In genomic region chr6:42929088-42929927, GRCh38 we compare ENCODE assay signal across 8 cellular contexts. TPM values are rescaled to one million over a fixed set of nuclear protein-coding genes. Genes with fewer than 3 reads are reported as not detected.
A peak's percentile ranks its signal among the peaks of the same experiment; 100 is the strongest.
DNase-seq lines count a peak whose midpoint lies in the region; ATAC-seq and TF ChIP-seq lines count a peak whose summit lies in the region.

Gene CNPY3 (plus strand): TSS chr6:42929480. CDS start chr6:42929571, 91 bp downstream.

- H3K9me3 Mint-ChIP-seq in activated naive CD8-positive, alpha-beta T cell treated with anti-CD3 and anti-CD28 coated beads, Interleukin-2, amount 10 ng/mL, durations not matched to agents 7 days and 5 days: no peaks in the 10 kb centered on the region

- H3K27ac ChIP-seq in SU-DHL-6 (ENCODE audit: low read depth, low read length) (peak within 1 kb of the TSS; percentile 92), ovary (peak within 1 kb of the TSS; percentile 67 to 93), thyroid gland (peak within 1 kb of the TSS; percentile 81 to 92 (median 89))

- peaks cover 15% of the 10 kb centered on the region for H3K36me3 Mint-ChIP-seq in activated naive CD8-positive, alpha-beta T cell treated with anti-CD3 and anti-CD28 coated beads, Interleukin-2, amount 10 ng/mL, durations not matched to agents 7 days and 5 days

- H2AFZ ChIP-seq in SU-DHL-6 (ENCODE audit: low read depth, low read length, severe bottlenecking): peak within 1 kb of the TSS; percentile 82

- H3K9me2 ChIP-seq in SU-DHL-6 (replicated peaks; ENCODE audit: insufficient read depth, low read length): no peaks in the 10 kb centered on the region

- H3K4me3 Mint-ChIP-seq in activated naive CD8-positive, alpha-beta T cell treated with anti-CD3 and anti-CD28 coated beads, Interleukin-2, amount 10 ng/mL, durations not matched to agents 7 days and 5 days: peak within 1 kb of the TSS; percentile 96

- H3K36me3 ChIP-seq in SU-DHL-6 (ENCODE audit: low read length) (0 out of 2 replicates have a peak, but pooled peaks cover 4% of the 10 kb centered on the region), ovary (no peaks in the 10 kb centered on the region), thyroid gland (no peaks in the 10 kb centered on the region)

- H3K27me3 ChIP-seq in SU-DHL-6 (ENCODE audit: low read length): no peaks in the 10 kb centered on the region
- no peaks in the 10 kb centered on the region for H3K27me3 ChIP-seq in ovary
- peaks cover 3% of the 10 kb centered on the region for H3K27me3 ChIP-seq in thyroid gland

- peak within 1 kb of the TSS; percentile 99 for H3K27ac Mint-ChIP-seq in activated naive CD8-positive, alpha-beta T cell treated with anti-CD3 and anti-CD28 coated beads, Interleukin-2, amount 10 ng/mL, durations not matched to agents 7 days and 5 days

- peak within 1 kb of the TSS; percentile 76 for H3K9ac ChIP-seq in SU-DHL-6 (ENCODE audit: low read length)

- POLR2A ChIA-PET in activated naive CD8-positive, alpha-beta T cell treated with anti-CD3 and anti-CD28 coated beads, Interleukin-2, amount 10 ng/mL, durations not matched to agents 7 days and 5 days (lab: Charles Lee): interaction anchor here (0.6 to 3.5 kb wide), 33 partner anchors 10 to 700 kb away, joined by 3 to 66 read pairs (median 4); partner anchors contain the start of genes CUL7, CUL9, GTPBP2 and KLC4

- H3F3A ChIP-seq in SU-DHL-6 (ENCODE audit: insufficient read depth): peaks cover 22% of the 10 kb centered on the region

- peaks cover 43% of the 10 kb centered on the region for H3K79me2 ChIP-seq in SU-DHL-6 (ENCODE audit: insufficient read depth, low read length)

- peaks cover 9% of the 10 kb centered on the region for H3K4me1 ChIP-seq in ovary (ENCODE audit: insufficient read depth)
- H3K4me1 ChIP-seq in thyroid gland: peaks cover 12 to 18% of the 10 kb centered on the region in 2 donors

- no peaks in the 10 kb centered on the region for H3K27me3 Mint-ChIP-seq in activated naive CD8-positive, alpha-beta T cell treated with anti-CD3 and anti-CD28 coated beads, Interleukin-2, amount 10 ng/mL, durations not matched to agents 7 days and 5 days

- H3K4me3 ChIP-seq in SU-DHL-6 (ENCODE audit: insufficient read depth, low read length, poor library complexity, severe bottlenecking) (peak within 1 kb of the TSS; percentile 62), ovary (peak within 1 kb of the TSS; percentile 79), thyroid gland (replicated peaks in 1 of 3) (peak within 1 kb of the TSS; percentile 16 to 75 (median 29))

- peak; percentile 93 for DNase-seq in NCI-H128 (lab: John Stamatoyannopoulos, UW; ENCODE audit: unreplicated experiment)
- DNase-seq in activated naive CD8-positive, alpha-beta T cell treated with anti-CD3 and anti-CD28 coated beads, Interleukin-2, amount 10 ng/mL, durations not matched to agents 7 days and 5 days: peak; percentile 94
- peak; percentile 86 to 97 (median 93) for DNase-seq in head of caudate nucleus
- peak; percentile 85 to 93 (median 89) for DNase-seq in ovary
- DNase-seq in thyroid gland: peak; percentile 92 to 95

- WGBS in ovary, 3 donors: 0% methylated on average over 66 to 67 of the region's 67 CpGs
- WGBS in thyroid gland, 2 donors: 0% methylated on average over 19 to 29 of the region's 67 CpGs

- H3K9me3 ChIP-seq in SU-DHL-6 (ENCODE audit: insufficient read depth, low read length): no peaks in the 10 kb centered on the region
- H3K9me3 ChIP-seq in ovary: no peaks in the 10 kb centered on the region
- H3K9me3 ChIP-seq in thyroid gland: no peaks in the 10 kb centered on the region

- intact Hi-C loops in head of caudate nucleus (cut with DNase I): no loop called here
- intact Hi-C loops in ovary (cut with DNase I): no loop called here
- intact Hi-C loops in thyroid gland (cut with DNase I): no loop called here

- peak; percentile 69 for TF ChIP-seq POLR2A in GM10847 (IDR thresholded peaks at IDR 0.05; ENCODE audit: extremely low read depth, insufficient read length)
- TF ChIP-seq POLR2A in ovary (IDR thresholded peaks at IDR 0.05): peak; percentile 46
- peak in 1 of 2 donors; percentile 67 for TF ChIP-seq POLR2A in thyroid gland (IDR thresholded peaks at IDR 0.05)

- TF ChIP-seq CTCF in SU-DHL-6 (IDR thresholded peaks at IDR 0.05; ENCODE audit: insufficient read depth, low read length, poor library complexity, severe bottlenecking) (no peak), ovary (IDR thresholded peaks at IDR 0.05) (no peak), thyroid gland (IDR thresholded peaks at IDR 0.05) (no peak)

- TF ChIP-seq EP300 in ovary (IDR thresholded peaks at IDR 0.05): no peak

- ATAC-seq in HG02678 (IDR thresholded peaks at IDR 0.05; ENCODE audit: unreplicated experiment): peak; percentile 78
- peak; percentile 86 for ATAC-seq in activated naive CD8-positive, alpha-beta T cell treated with anti-CD3 and anti-CD28 coated beads, Interleukin-2, amount 10 ng/mL, durations not matched to agents 7 days and 5 days (ENCODE audit: low read depth)

- no peaks in the 10 kb centered on the region for H4K20me1 ChIP-seq in SU-DHL-6 (ENCODE audit: low read depth, low read length)

- H3K4me2 ChIP-seq in SU-DHL-6 (ENCODE audit: low read depth, low read length, poor library complexity, severe bottlenecking): peak within 1 kb of the TSS; percentile 73

- H3K4me1 Mint-ChIP-seq in activated naive CD8-positive, alpha-beta T cell treated with anti-CD3 and anti-CD28 coated beads, Interleukin-2, amount 10 ng/mL, durations not matched to agents 7 days and 5 days: peaks cover 33% of the 10 kb centered on the region

RNA-seq across cellular contexts. Expression of gene CNPY3, which starts in this region (rescaled TPM):
- total RNA-seq in activated naive CD8-positive, alpha-beta T cell treated with anti-CD3 and anti-CD28 coated beads, Interleukin-2, amount 10 ng/mL, durations not matched to agents 7 days and 5 days: 10 to 100 TPM; 90.8 to 91.4 TPM
- total RNA-seq in ovary (10 to 100 TPM; 25.3 to 61.2 (median 44.5) TPM), thyroid gland (10 to 100 TPM; 33.2 to 60.0 (median 45.0) TPM)
- 10 to 100 TPM; 36.8 to 40.0 TPM for polyA plus RNA-seq in ovary

Comparison
In these comparisons a context has a peak if more than half of its experiments do, and no peak if none do; other contexts are left out.
1. Peak in every context shown above with its lines: DNase-seq, ATAC-seq, H3K4me3 ChIP-seq and H3K27ac ChIP-seq.
2. H3K4me3 ChIP-seq: peak in every context shown above with its lines; median percentile 79 in ovary; 62 in SU-DHL-6; 29 in thyroid gland.